In the genomic region with DNA sequence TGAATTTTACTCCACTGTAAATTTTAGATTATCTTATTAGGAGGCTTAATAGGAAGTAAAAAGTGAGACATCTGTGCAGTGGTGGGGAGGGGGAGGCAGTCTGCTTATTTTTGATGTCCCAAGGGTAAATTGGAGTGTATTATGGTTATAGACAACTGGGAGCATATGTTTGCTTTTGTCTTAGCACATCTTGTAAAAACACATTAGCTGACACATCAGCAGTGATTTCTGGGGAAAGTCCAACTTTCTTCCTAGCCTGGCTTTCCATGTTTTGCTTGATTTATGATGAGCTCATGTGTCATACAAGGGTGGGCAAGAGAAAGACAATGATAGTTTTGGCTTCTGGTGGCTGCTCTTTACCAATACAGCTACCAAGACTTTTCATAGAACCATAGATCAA, we compare ENCODE assay signal across 20 cellular contexts. TPM values are rescaled to one million over a fixed set of nuclear protein-coding genes. Genes with fewer than 3 reads are reported as not detected.
"Had no signal": no experiment of that assay in that cellular context is flagged by ENCODE, and none has a peak within 500 bp of the region (broad histone marks: within the 10 kb centered on the region; RNA-seq: fewer than 3 reads in every experiment).

No MANE protein-coding gene starts in this region.

- H3K4me1 Mint-ChIP-seq: memory B cell, natural killer cell had no signal

- H3K4me3 ChIP-seq: breast epithelium, heart right ventricle, left ventricle myocardium inferior, right lobe of liver, testis had no signal

- H3K27ac Mint-ChIP-seq: activated naive CD4-positive, alpha-beta T cell treated with anti-CD3 and anti-CD28 coated beads, Interleukin-2, amount 50 U/mL, for 72 hours; endodermal cell; memory B cell; natural killer cell; progenitor cell of endocrine pancreas; T-helper 2 cell treated with Interferon-gamma antibody and Interleukin-4, amounts not matched to agents 5 μg/mL and 100 μg/mL, for 36 hours had no signal

- DNase-seq: activated CD4-positive, alpha-beta T cell treated with anti-CD3 and anti-CD28 coated beads for 1 hour; activated CD4-positive, alpha-beta T cell treated with anti-CD3 and anti-CD28 coated beads, Interleukin-2, amount 50 U/mL, for 48 hours; activated effector memory CD4-positive, alpha-beta T cell treated with anti-CD3 and anti-CD28 coated beads, Interleukin-2, amount 50 U/mL, for 16 hours; activated T-cell treated with anti-CD3 and anti-CD28 coated beads, Interleukin-2, amount 50 U/mL, for 4 hours; amniotic stem cell; endodermal cell; erythroblast; heart right ventricle; left ventricle myocardium inferior; natural killer cell; right lobe of liver; stimulated activated CD4-positive, alpha-beta T cell treated with anti-CD3 and anti-CD28 coated beads, Interleukin-12 subunit alpha, Interleukin-12 subunit beta, amount 100 ng/mL, for 4 hours; stimulated activated naive CD4-positive, alpha-beta T cell treated with Interleukin-2 at 50 U/mL for 16 hours; testis had no signal

- H3K9me3 Mint-ChIP-seq: activated T-cell treated with anti-CD3 and anti-CD28 coated beads, Interleukin-2, amount 50 U/mL, for 4 hours; memory B cell; T-helper 2 cell treated with Interferon-gamma antibody and Interleukin-4, amounts not matched to agents 5 μg/mL and 100 μg/mL, for 36 hours had no signal

- H3K4me3 Mint-ChIP-seq: activated T-cell treated with anti-CD3 and anti-CD28 coated beads, Interleukin-2, amount 50 U/mL, for 4 hours; endodermal cell; memory B cell; natural killer cell; T-helper 2 cell treated with Interferon-gamma antibody and Interleukin-4, amounts not matched to agents 5 μg/mL and 100 μg/mL, for 36 hours had no signal

- H3K36me3 Mint-ChIP-seq: memory B cell had no signal

- ATAC-seq: activated naive CD4-positive, alpha-beta T cell treated with anti-CD3 and anti-CD28 coated beads, Interleukin-2, amount 50 U/mL, for 72 hours; activated T-cell treated with anti-CD3 and anti-CD28 coated beads, Interleukin-2, amount 50 U/mL, for 4 hours; heart right ventricle; natural killer cell; right lobe of liver had no signal

RNA-seq across cellular contexts. Expression of gene ANO3, which starts 4.0 kb away (rescaled TPM):
- total RNA-seq: activated naive CD4-positive, alpha-beta T cell treated with anti-CD3 and anti-CD28 coated beads, Interleukin-2, amount 50 U/mL, for 72 hours; activated T-cell treated with anti-CD3 and anti-CD28 coated beads, Interleukin-2, amount 50 U/mL, for 4 hours; dermis microvascular lymphatic vessel endothelial cell; endodermal cell; left ventricle myocardium inferior; natural killer cell had no signal
